Comparison of ENCODE assay signal across 17 cellular contexts in the genomic region with DNA sequence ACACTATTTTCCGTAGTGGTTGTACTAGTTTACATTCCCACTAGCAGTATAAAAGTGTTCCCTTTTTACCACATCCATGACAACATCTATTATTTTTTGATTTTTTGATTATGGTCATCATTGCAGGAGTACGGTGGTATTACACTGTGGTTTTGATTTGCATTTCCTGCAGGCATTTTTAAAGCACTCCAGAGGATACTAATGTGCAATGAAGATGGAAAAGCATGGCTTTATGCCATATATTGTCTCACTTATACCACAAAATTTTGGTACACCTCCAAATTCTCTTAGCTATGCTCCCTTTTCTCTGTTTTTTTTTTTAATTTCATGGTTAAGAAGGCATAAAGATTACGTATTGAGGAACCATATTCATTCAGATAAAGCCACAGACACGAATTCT. TPM values are rescaled to one million over a fixed set of nuclear protein-coding genes. Genes with fewer than 3 reads are reported as not detected.
DNase-seq lines count a peak whose midpoint lies in the region; ATAC-seq and TF ChIP-seq lines count a peak whose summit lies in the region.
"Had no signal": no experiment of that assay in that cellular context is flagged by ENCODE, and none has a peak within 500 bp of the region (broad histone marks: within the 10 kb centered on the region; RNA-seq: fewer than 3 reads in every experiment).

No MANE protein-coding gene starts in this region.

- BruUV-seq in MCF 10A (replicated peaks; lab: Mats Ljungman, UMichigan), result no TSS peak
- no TSS peak for BruUV-seq in mammary epithelial cell (replicated peaks; lab: Mats Ljungman, UMichigan)

- WGBS in mammary epithelial cell (ENCODE audit: low coverage, missing lambda C conversion rate), result 7% methylated on average over 4 of the region's 4 CpGs
- 16% methylated on average over 4 of the region's 4 CpGs for WGBS in GM23248 (ENCODE audit: low coverage in 1 of 2, low lambda C conversion rate in 2 of 2, missing lambda C conversion rate in 2 of 2), 2 experiments

- H3F3A ChIP-seq in neural progenitor cell (ENCODE audit: low read depth), result no peaks in the 10 kb centered on the region
- no peaks in the 10 kb centered on the region for H3F3A ChIP-seq in GM23248 (ENCODE audit: insufficient read depth)

- dilution Hi-C loops in mammary epithelial cell (cut with HindIII; ENCODE audit: low sequenced_read_pairs), result no loop called here

- H3K79me2 ChIP-seq in mammary epithelial cell (ENCODE audit: insufficient read depth, low read length) (no peaks in the 10 kb centered on the region), neural progenitor cell (ENCODE audit: low read depth) (no peaks in the 10 kb centered on the region), GM23248 (ENCODE audit: insufficient read depth) (no peaks in the 10 kb centered on the region)

- H3K9ac ChIP-seq in mammary epithelial cell (ENCODE audit: insufficient read depth, low read length) (no peak overlapping the region), neural progenitor cell (no peak overlapping the region), GM23248 (no peak overlapping the region)
- H3K9ac ChIP-seq: BLaER1 had no signal

- H3K27ac ChIP-seq in mammary epithelial cell (ENCODE audit: insufficient read depth, low read depth, low read length), result no peak overlapping the region
- no peak overlapping the region for H3K27ac ChIP-seq in neural progenitor cell
- H3K27ac ChIP-seq in GM23248, result no peak overlapping the region
- H3K27ac ChIP-seq: 22Rv1, BLaER1, HL-60 had no signal

- H3K27ac Mint-ChIP-seq in MCF 10A (ENCODE audit: low read depth, unreplicated experiment) (no peak overlapping the region), neural progenitor cell (no peak overlapping the region)
- H3K27ac Mint-ChIP-seq: CD8-positive, alpha-beta memory T cell; HFFc6 had no signal

- TF ChIP-seq CTCF in MCF 10A (IDR thresholded peaks at IDR 0.05; ENCODE audit: unreplicated experiment) (no peak), mammary epithelial cell (conservative IDR thresholded peaks at IDR 0.05 in 1 of 2, IDR thresholded peaks at IDR 0.05 in 1 of 2; ENCODE audit: extremely low read depth in 1 of 2, insufficient read depth in 1 of 2, low read depth in 1 of 2, low read length in 2 of 2) (no peak), astrocyte of the cerebellum (IDR thresholded peaks at IDR 0.05; ENCODE audit: low read depth, low read length, missing control alignments) (no peak), fibroblast of pulmonary artery (IDR thresholded peaks at IDR 0.05; ENCODE audit: low read length, missing control alignments) (no peak), neural progenitor cell (IDR thresholded peaks at IDR 0.05) (no peak)

- CTCF ChIA-PET in MCF 10A (lab: Yijun Ruan, JAX), result interaction anchor here (0.6 kb wide), 1 partner anchor 183 kb away, joined by 3 read pairs; no protein-coding TSS in a partner anchor
- CTCF ChIA-PET in mammary epithelial cell (lab: Charles Lee; ENCODE audit: low non-redundant PET), result no interaction called here

- no peaks in the 10 kb centered on the region for H3K36me3 Mint-ChIP-seq in MCF 10A (ENCODE audit: insufficient read depth, unreplicated experiment)
- H3K36me3 Mint-ChIP-seq in neural progenitor cell, result no peaks in the 10 kb centered on the region
- H3K36me3 Mint-ChIP-seq: CD8-positive, alpha-beta memory T cell had no signal

- POLR2A ChIA-PET in MCF 10A (lab: Yijun Ruan, JAX), result no interaction called here

- H3K9me3 Mint-ChIP-seq in MCF 10A (ENCODE audit: unreplicated experiment), result no peaks in the 10 kb centered on the region
- H3K9me3 Mint-ChIP-seq in neural progenitor cell, result no peaks in the 10 kb centered on the region

- peaks cover 8% of the 10 kb centered on the region for H3K4me1 Mint-ChIP-seq in MCF 10A (ENCODE audit: insufficient read depth, unreplicated experiment)
- H3K4me1 Mint-ChIP-seq in neural progenitor cell, result no peaks in the 10 kb centered on the region
- H3K4me1 Mint-ChIP-seq: CD8-positive, alpha-beta memory T cell had no signal

- H3K4me3 Mint-ChIP-seq in MCF 10A (ENCODE audit: unreplicated experiment), result no peak overlapping the region
- no peak overlapping the region for H3K4me3 Mint-ChIP-seq in neural progenitor cell
- H3K4me3 Mint-ChIP-seq: CD8-positive, alpha-beta memory T cell; HFFc6 had no signal

- H3K4me1 ChIP-seq in mammary epithelial cell (ENCODE audit: insufficient read depth, low read length), result no peaks in the 10 kb centered on the region
- H3K4me1 ChIP-seq in neural progenitor cell, result no peaks in the 10 kb centered on the region
- H3K4me1 ChIP-seq in GM23248 (ENCODE audit: insufficient read depth), result no peaks in the 10 kb centered on the region
- H3K4me1 ChIP-seq: BLaER1, Caco-2 had no signal

- no peaks in the 10 kb centered on the region for H3K27me3 Mint-ChIP-seq in MCF 10A (ENCODE audit: insufficient read depth, unreplicated experiment)
- no peaks in the 10 kb centered on the region for H3K27me3 Mint-ChIP-seq in neural progenitor cell (ENCODE audit: insufficient read depth, low read depth)
- H3K27me3 Mint-ChIP-seq: CD8-positive, alpha-beta memory T cell had no signal

- DNase-seq in MCF 10A (ENCODE audit: unreplicated experiment) (peak; percentile 42), mammary epithelial cell (no peak), astrocyte of the cerebellum (ENCODE audit: low read depth) (peak; percentile 77), fibroblast of pulmonary artery (ENCODE audit: low read depth) (peak; percentile 75), neural progenitor cell (ENCODE audit: low spot score) (no peak), GM23248 (no peak)
- DNase-seq: AML-193; Caco-2; CD8-positive, alpha-beta memory T cell; DND-41; GDM1; HCEC 1CT; HFFc6 had no signal

- in situ Hi-C loops in mammary epithelial cell (cut with MboI; ENCODE audit: low sequenced_read_pairs in 2 of 2) (no loop called here), astrocyte of the cerebellum (cut with HindIII; ENCODE audit: low sequenced_read_pairs) (no loop called here), GM23248 (cut with MboI) (no loop called here)

- H3K27me3 ChIP-seq in mammary epithelial cell (ENCODE audit: insufficient read depth, low read length), result no peaks in the 10 kb centered on the region
- no peaks in the 10 kb centered on the region for H3K27me3 ChIP-seq in neural progenitor cell
- H3K27me3 ChIP-seq in GM23248 (replicated peaks; ENCODE audit: insufficient read depth), result no peaks in the 10 kb centered on the region
- H3K27me3 ChIP-seq: BLaER1 had no signal

- no peak for ATAC-seq in GM21723 (IDR thresholded peaks at IDR 0.05; ENCODE audit: unreplicated experiment)

- H2AFZ ChIP-seq in mammary epithelial cell (ENCODE audit: low read depth, low read length) (no peak overlapping the region), neural progenitor cell (replicated peaks) (no peak overlapping the region), GM23248 (no peak overlapping the region)

- no peak overlapping the region for H3K4me2 ChIP-seq in mammary epithelial cell (ENCODE audit: insufficient read depth, low read depth, low read length)
- H3K4me2 ChIP-seq in neural progenitor cell, result no peak overlapping the region
- H3K4me2 ChIP-seq in GM23248 (ENCODE audit: unreplicated experiment), result no peak overlapping the region
- H3K4me2 ChIP-seq: BLaER1 had no signal

- no peaks in the 10 kb centered on the region for H3K9me2 ChIP-seq in GM23248 (ENCODE audit: insufficient read depth)

- intact Hi-C loops in MCF 10A (cut with micrococcal nuclease), result no loop called here
- intact Hi-C loops in mammary epithelial cell (cut with micrococcal nuclease), result no loop called here

- H3K9me3 ChIP-seq in mammary epithelial cell (replicated peaks; ENCODE audit: insufficient read depth, low read length) (no peaks in the 10 kb centered on the region), neural progenitor cell (ENCODE audit: low read depth) (no peaks in the 10 kb centered on the region), GM23248 (ENCODE audit: low read depth) (no peaks in the 10 kb centered on the region)
- H3K9me3 ChIP-seq: BLaER1, Caco-2 had no signal

- H4K20me1 ChIP-seq in mammary epithelial cell (ENCODE audit: insufficient read depth, low read length) (no peaks in the 10 kb centered on the region), neural progenitor cell (ENCODE audit: low read depth) (no peaks in the 10 kb centered on the region), GM23248 (ENCODE audit: insufficient read depth) (no peaks in the 10 kb centered on the region)
- H4K20me1 ChIP-seq: BLaER1 had no signal

- H3K36me3 ChIP-seq in mammary epithelial cell (ENCODE audit: insufficient read depth, low read length) (no peaks in the 10 kb centered on the region), neural progenitor cell (no peaks in the 10 kb centered on the region), GM23248 (ENCODE audit: low read depth) (no peaks in the 10 kb centered on the region)
- H3K36me3 ChIP-seq: BLaER1 had no signal

- H3K4me3 ChIP-seq in mammary epithelial cell (replicated peaks in 1 of 3; ENCODE audit: insufficient read depth in 1 of 3, low read depth in 2 of 3, low read length in 3 of 3) (no peak overlapping the region), astrocyte of the cerebellum (ENCODE audit: low read depth, low read length) (no peak overlapping the region), fibroblast of pulmonary artery (replicated peaks; ENCODE audit: low read depth, low read length) (no peak overlapping the region), neural progenitor cell (no peak overlapping the region), GM23248 (no peak overlapping the region)
- H3K4me3 ChIP-seq: BLaER1 had no signal

RNA-seq across cellular contexts. Expression of gene NPY2R, which starts 35.1 kb away (rescaled TPM):
- not detected in 2 replicates for total RNA-seq in MCF 10A (2022)
- not detected for total RNA-seq in mammary epithelial cell
- polyA plus RNA-seq in mammary epithelial cell, result not detected
- not detected for polyA minus RNA-seq in mammary epithelial cell
- total RNA-seq in neural progenitor cell (ENCODE audit: low replicate concordance), result 6.1 and 8.5 TPM in 2 replicates
- total RNA-seq in GM23248 (2014; rRNA removed; shearing (Covaris generic)), result not detected in 2 replicates
- not detected in 2 replicates for polyA plus RNA-seq in GM23248 (2016; fragmentation: Nextera tagmentation; extraction: Ambion mirVana)
- total RNA-seq: Caco-2; CD8-positive, alpha-beta memory T cell; HFFc6 had no signal
- polyA plus RNA-seq: CD8-positive, alpha-beta memory T cell had no signal

Comparison
In these comparisons a context has a peak if more than half of its experiments do, and no peak if none do; other contexts are left out.
1. DNase-seq: peak in MCF 10A (single experiment), astrocyte of the cerebellum (single experiment) and fibroblast of pulmonary artery (single experiment); none in mammary epithelial cell (single experiment), neural progenitor cell (single experiment) and GM23248 (single experiment).